In the genomic region with DNA sequence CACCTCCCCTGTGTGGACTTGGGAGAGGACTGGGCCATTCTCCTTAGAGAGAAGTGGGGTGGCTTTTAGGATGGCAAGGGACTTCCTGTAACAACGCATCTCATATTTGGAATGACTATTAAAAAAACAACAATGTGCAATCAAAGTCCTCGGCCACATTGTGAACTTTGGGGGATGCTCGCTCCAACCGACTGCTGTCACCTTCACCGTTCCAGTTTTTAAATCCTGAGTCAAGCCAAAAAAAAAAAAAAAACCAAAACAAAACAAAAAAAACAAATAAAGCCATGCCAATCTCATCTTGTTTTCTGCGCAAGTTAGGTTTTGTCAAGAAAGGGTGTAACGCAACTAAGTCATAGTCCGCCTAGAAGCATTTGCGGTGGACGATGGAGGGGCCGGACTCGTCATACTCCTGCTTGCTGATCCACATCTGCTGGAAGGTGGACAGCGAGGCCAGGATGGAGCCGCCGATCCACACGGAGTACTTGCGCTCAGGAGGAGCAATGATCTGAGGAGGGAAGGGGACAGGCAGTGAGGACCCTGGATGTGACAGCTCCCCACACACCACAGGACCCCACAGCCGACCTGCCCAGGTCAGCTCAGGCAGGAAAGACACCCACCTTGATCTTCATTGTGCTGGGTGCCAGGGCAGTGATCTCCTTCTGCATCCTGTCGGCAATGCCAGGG, we compare ENCODE assay signal across 8 cellular contexts. TPM values are rescaled to one million over a fixed set of nuclear protein-coding genes. Genes with fewer than 3 reads are reported as not detected.
DNase-seq lines count a peak whose midpoint lies in the region; ATAC-seq, FAIRE-seq and TF ChIP-seq lines count a peak whose summit lies in the region.
"Not testable (repeated sequence)": the region's sequence is repeated elsewhere in the genome, so short reads cannot be mapped to it uniquely, and the experiment has no call there.

No MANE protein-coding gene starts in this region.

- not testable (repeated sequence) for H3K9me3 Mint-ChIP-seq in activated CD4-positive, alpha-beta T cell treated with anti-CD3 and anti-CD28 coated beads for 36 hours (ENCODE audit: low read depth)

- FAIRE-seq in GM12878 (lab: Jason Lieb, UNC) = not testable (repeated sequence)

- H3K27ac ChIP-seq in KMS-11 = peak overlapping the region; percentile 98; the same call in 1 of the 2 replicates
- H3K27ac ChIP-seq in GM12878 (ENCODE audit: control insufficient read depth, insufficient read depth) = peak overlapping the region; percentile 99
- peak overlapping the region; percentile 78 for H3K27ac ChIP-seq in fibroblast of lung (ENCODE audit: insufficient read depth, low read length)
- peak overlapping the region in 1 of 2 donors; percentile 91 for H3K27ac ChIP-seq in liver (ENCODE audit: low read depth in 1 of 2, low read length in 2 of 2)
- H3K27ac ChIP-seq in parathyroid adenoma = peak overlapping the region; percentile 98
- peak overlapping the region; percentile 97 to 98 for H3K27ac ChIP-seq in tibial artery

- not testable (repeated sequence) for H2AFZ ChIP-seq in KMS-11 (ENCODE audit: low read depth); GM12878 (ENCODE audit: control insufficient read depth, low read depth, low read length); fibroblast of lung (ENCODE audit: low read length); parathyroid adenoma

- H3K4me1 ChIP-seq in KMS-11 (ENCODE audit: low read depth, poor library complexity, severe bottlenecking) = peaks cover 18% of the 10 kb centered on the region
- peaks cover 13% of the 10 kb centered on the region for H3K4me1 ChIP-seq in GM12878 (ENCODE audit: control insufficient read depth, insufficient read depth, low read length)
- peaks cover 10% of the 10 kb centered on the region for H3K4me1 ChIP-seq in fibroblast of lung (ENCODE audit: control insufficient read depth, extremely low read depth, insufficient read depth, low read length)
- peaks cover 0 to 29% (median 15%) of the 10 kb centered on the region in 4 donors for H3K4me1 ChIP-seq in liver (ENCODE audit: control insufficient read depth in 4 of 4, insufficient read depth in 4 of 4, low read length in 3 of 4)
- H3K4me1 ChIP-seq in parathyroid adenoma = not testable (repeated sequence)
- peaks cover 0 to 24% (median 9%) of the 10 kb centered on the region in 4 donors for H3K4me1 ChIP-seq in tibial artery

- CTCF ChIA-PET in activated CD4-positive, alpha-beta T cell treated with anti-CD3 and anti-CD28 coated beads for 36 hours (lab: Charles Lee) = interaction anchor here (0.6 kb wide), 1 partner anchor 898 kb away, joined by 3 read pairs; no protein-coding TSS in a partner anchor
- CTCF ChIA-PET in GM12878 (lab: Yijun Ruan, JAX) = interaction anchor here (1.1 kb wide), 1 partner anchor 175 kb away, joined by 3 read pairs; no protein-coding TSS in a partner anchor

- H3K36me3 Mint-ChIP-seq in activated CD4-positive, alpha-beta T cell treated with anti-CD3 and anti-CD28 coated beads for 36 hours (ENCODE audit: low read depth) = peaks cover 56% of the 10 kb centered on the region

- peaks cover 35% of the 10 kb centered on the region for H4K20me1 ChIP-seq in KMS-11 (ENCODE audit: insufficient read depth)
- H4K20me1 ChIP-seq in GM12878 (ENCODE audit: control insufficient read depth, insufficient read depth) = peaks cover 23% of the 10 kb centered on the region
- not testable (repeated sequence) for H4K20me1 ChIP-seq in fibroblast of lung (ENCODE audit: control insufficient read depth, extremely low read depth, insufficient read depth, low read length)

- H3K4me3 Mint-ChIP-seq in activated CD4-positive, alpha-beta T cell treated with anti-CD3 and anti-CD28 coated beads for 36 hours = peak overlapping the region; percentile 100

- H3K79me2 ChIP-seq in KMS-11 (ENCODE audit: insufficient read depth, low read depth) = peaks cover 34% of the 10 kb centered on the region
- peaks cover 61% of the 10 kb centered on the region for H3K79me2 ChIP-seq in GM12878 (ENCODE audit: control insufficient read depth, insufficient read depth, low read length)
- peaks cover 56% of the 10 kb centered on the region for H3K79me2 ChIP-seq in fibroblast of lung (ENCODE audit: control insufficient read depth, insufficient read depth, low read length)
- H3K79me2 ChIP-seq in parathyroid adenoma = not testable (repeated sequence)

- H3K27me3 ChIP-seq in KMS-11 (ENCODE audit: insufficient read depth, low read depth); GM12878 (replicated peaks in 1 of 2; ENCODE audit: control insufficient read depth in 2 of 2, insufficient read depth in 2 of 2, low read length in 1 of 2); fibroblast of lung (ENCODE audit: control insufficient read depth, insufficient read depth, low read length); liver (ENCODE audit: control insufficient read depth in 4 of 4, insufficient read depth in 4 of 4, low read length in 3 of 4); parathyroid adenoma (ENCODE audit: control insufficient read depth, insufficient read depth, low read length); tibial artery: not testable (repeated sequence)

- DNase-seq in Daoy (ENCODE audit: low read depth) (peak; percentile 41), fibroblast of lung (ENCODE audit: low read depth in 2 of 2) (peak in 1 of 2 donors; percentile 33)
- DNase-seq in activated CD4-positive, alpha-beta T cell treated with anti-CD3 and anti-CD28 coated beads for 36 hours; GM12878 (ENCODE audit: low read depth, low spot score); tibial artery: not testable (repeated sequence)

- H3K4me3 ChIP-seq in KMS-11 (IDR thresholded peaks at IDR 0.05; ENCODE audit: insufficient read depth, low read depth, low read length) = not testable (repeated sequence)
- peak overlapping the region; percentile 99 for H3K4me3 ChIP-seq in GM12878
- H3K4me3 ChIP-seq in fibroblast of lung (replicated peaks in 1 of 4; ENCODE audit: control extremely low read depth in 1 of 4, insufficient read depth in 1 of 4, low read depth in 3 of 4, low read length in 4 of 4) = peak overlapping the region; percentile 81 to 97 (median 90)
- peak overlapping the region; percentile 80 to 90 (median 87) for H3K4me3 ChIP-seq in liver (ENCODE audit: low read depth in 1 of 3, low read length in 3 of 3)
- peak overlapping the region; percentile 91 for H3K4me3 ChIP-seq in parathyroid adenoma (ENCODE audit: low read depth, low read length)
- H3K4me3 ChIP-seq in tibial artery = peak overlapping the region; percentile 75 to 90

- TF ChIP-seq CTCF in KMS-11 (conservative IDR thresholded peaks at IDR 0.05; ENCODE audit: low read depth, low read length); GM12878 (IDR thresholded peaks at IDR 0.05 in 2 of 3, conservative IDR thresholded peaks at IDR 0.05 in 1 of 3; ENCODE audit: control insufficient read depth in 2 of 3, extremely low read depth in 1 of 3, insufficient read depth in 1 of 3, low read depth in 3 of 3, low read length in 3 of 3); fibroblast of lung (conservative IDR thresholded peaks at IDR 0.05 in 1 of 2, IDR thresholded peaks at IDR 0.05 in 1 of 2; ENCODE audit: low read depth in 1 of 2, low read length in 2 of 2); liver (IDR thresholded peaks at IDR 0.05; ENCODE audit: low read depth, low read length, missing input control); parathyroid adenoma (IDR thresholded peaks at IDR 0.05); tibial artery (IDR thresholded peaks at IDR 0.05): not testable (repeated sequence)

- intact Hi-C loops in activated CD4-positive, alpha-beta T cell treated with anti-CD3 and anti-CD28 coated beads for 36 hours (cut with DNase I, micrococcal nuclease); GM12878 (cut with micrococcal nuclease; ENCODE audit: unreplicated experiment); tibial artery (cut with DNase I; ENCODE audit: low total_unique reads): not testable (repeated sequence)

- H3K27me3 Mint-ChIP-seq in activated CD4-positive, alpha-beta T cell treated with anti-CD3 and anti-CD28 coated beads for 36 hours = not testable (repeated sequence)

- POLR2A ChIA-PET in activated CD4-positive, alpha-beta T cell treated with anti-CD3 and anti-CD28 coated beads for 36 hours (lab: Charles Lee); GM12878 (lab: Charles Lee): not testable (repeated sequence)

- not testable (repeated sequence) for ATAC-seq in activated CD4-positive, alpha-beta T cell treated with anti-CD3 and anti-CD28 coated beads for 36 hours; GM12878

- H3K4me1 Mint-ChIP-seq in activated CD4-positive, alpha-beta T cell treated with anti-CD3 and anti-CD28 coated beads for 36 hours = peaks cover 21% of the 10 kb centered on the region

- H3K36me3 ChIP-seq in KMS-11 (ENCODE audit: insufficient read depth) = peaks cover 22% of the 10 kb centered on the region; the same call in 1 of the 2 replicates
- peaks cover 35% of the 10 kb centered on the region in 2 experiments for H3K36me3 ChIP-seq in GM12878 (ENCODE audit: control insufficient read depth in 2 of 2, insufficient read depth in 2 of 2, low read length in 1 of 2)
- peaks cover 36% of the 10 kb centered on the region for H3K36me3 ChIP-seq in fibroblast of lung (ENCODE audit: control insufficient read depth, insufficient read depth, low read length)
- H3K36me3 ChIP-seq in liver (ENCODE audit: control insufficient read depth in 4 of 4, insufficient read depth in 3 of 4, low read depth in 1 of 4, low read length in 3 of 4) = peaks cover 6 to 27% (median 25%) of the 10 kb centered on the region in 4 donors
- H3K36me3 ChIP-seq in parathyroid adenoma (ENCODE audit: control insufficient read depth, insufficient read depth, low read length) = not testable (repeated sequence)
- H3K36me3 ChIP-seq in tibial artery = peaks cover 39 to 70% (median 49%) of the 10 kb centered on the region in 3 donors

- not testable (repeated sequence) for H3K9me3 ChIP-seq in GM12878 (replicated peaks; ENCODE audit: control insufficient read depth, insufficient read depth, low read length); fibroblast of lung (ENCODE audit: control insufficient read depth, insufficient read depth, low read depth, low read length); liver (ENCODE audit: control insufficient read depth in 4 of 4, low read length in 3 of 4); parathyroid adenoma (ENCODE audit: control insufficient read depth, low read length); tibial artery

- TF ChIP-seq EP300 in GM12878 (IDR thresholded peaks at IDR 0.05; ENCODE audit: borderline replicate concordance in 1 of 2, control insufficient read depth in 1 of 2, low read depth in 2 of 2, low read length in 2 of 2) = not testable (repeated sequence)

- not testable (repeated sequence) for TF ChIP-seq POLR2A in GM12878 (IDR thresholded peaks at IDR 0.05; ENCODE audit: low read depth, low read length)

- RAD21 ChIA-PET in GM12878 (lab: Charles Lee; ENCODE audit: unreplicated experiment) = interaction anchor here (1.4 kb wide), 1 partner anchor 11 kb away, joined by 4 read pairs; no protein-coding TSS in a partner anchor

- peak overlapping the region; percentile 94 for H3K27ac Mint-ChIP-seq in activated CD4-positive, alpha-beta T cell treated with anti-CD3 and anti-CD28 coated beads for 36 hours

- TF ChIP-seq RAD21 in GM12878 (IDR thresholded peaks at IDR 0.05; ENCODE audit: insufficient read depth, low read depth, low read length); liver (IDR thresholded peaks at IDR 0.05): not testable (repeated sequence)

- not testable (repeated sequence) for H3K9ac ChIP-seq in KMS-11, parathyroid adenoma
- H3K9ac ChIP-seq in GM12878 (ENCODE audit: control insufficient read depth, insufficient read depth, low read length) (peak overlapping the region; percentile 94), fibroblast of lung (ENCODE audit: insufficient read depth, low read length) (peak overlapping the region; percentile 95), liver (ENCODE audit: low read depth in 1 of 2, low read length in 2 of 2) (peak overlapping the region in 1 of 2 donors; percentile 23)

- in situ Hi-C loops in GM12878 (cut with MboI) = not testable (repeated sequence)

- H3K4me2 ChIP-seq in KMS-11 (0 out of 2 replicates have a peak overlapping the region, but pooled peaks have one; percentile 10), GM12878 (ENCODE audit: control insufficient read depth, insufficient read depth) (peak overlapping the region; percentile 66), fibroblast of lung (ENCODE audit: extremely low read depth, insufficient read depth, low read length) (peak overlapping the region; percentile 90)
- H3K4me2 ChIP-seq in parathyroid adenoma (ENCODE audit: low read length) = not testable (repeated sequence)

- BruUV-seq in GM12878 (replicated peaks; lab: Mats Ljungman, UMichigan) = TSS peak; percentile 87

- under 1% methylated on average over 16 of the region's 19 CpGs for WGBS in GM12878 (ENCODE audit: insufficient coverage, insufficient replicate concordance, low lambda C conversion rate, missing lambda C conversion rate)
- 53% methylated on average over 19 of the region's 19 CpGs for WGBS in liver

- SMC1A ChIA-PET in GM12878 (lab: Charles Lee; ENCODE audit: uncharacterized antibody, unreplicated experiment) = interaction anchor here (0.8 to 1.2 kb wide), 3 partner anchors 11 to 15 kb away, joined by 3 to 4 read pairs (median 3); no protein-coding TSS in a partner anchor

RNA-seq across cellular contexts. Expression of a gene that starts 2.9 kb away (rescaled TPM):
- total RNA-seq in Daoy (2014; rRNA removed; shearing (Covaris generic)) = 4,153 and 5,023 TPM in 2 replicates
- total RNA-seq in activated CD4-positive, alpha-beta T cell treated with anti-CD3 and anti-CD28 coated beads for 36 hours = over 10,000 TPM in 1 of 2 experiments, 1,000 to 10,000 TPM in 1; 9,205 to 11,516 TPM
- 1,974 and 2,098 TPM in 2 replicates for total RNA-seq in GM12878 (2013; cell fraction: nucleolus; rRNA removed)
- total RNA-seq in GM12878 (2014; rRNA removed) (5,201 and 6,104 TPM in 2 replicates), GM12878 (2014; rRNA removed; fragmentation: Illumina TruSeq; extraction: Trizol) (5,689 and 6,359 TPM in 2 replicates), GM12878 (2021) (16,196 and 16,641 TPM in 2 replicates), fibroblast of lung (1,742 and 2,599 TPM in 2 replicates), liver (1,000 to 10,000 TPM in 1 of 2 donors, 100 to 1,000 TPM in 1; 890 to 1,625 TPM)
- 7,864 TPM for polyA plus RNA-seq in GM12878 (2011; ENCODE audit: low read depth)
- polyA plus RNA-seq in GM12878 (2011; rRNA removed) (1,147 and 2,786 TPM in 2 replicates), GM12878 (2014; fragmentation: Illumina TruSeq; extraction: Trizol) (10,962 and 12,114 TPM in 2 replicates), GM12878 (2014; fragmentation: Nextera tagmentation; extraction: Ambion mirVana) (over 10,000 TPM; 10,715 to 12,414 TPM), GM12878 (2014; rRNA removed) (5,798 and 7,688 TPM in 2 replicates), GM12878 (2016; fragmentation: Nextera tagmentation; extraction: Ambion mirVana) (over 10,000 TPM; 31,192 to 31,914 TPM), fibroblast of lung (6,970 and 7,302 TPM in 2 replicates), liver (1,000 to 10,000 TPM; 1,432 to 1,671 TPM)
- polyA plus RNA-seq in GM12878 (2011; cell fraction: cytosol; rRNA removed) = 3,130 and 4,314 TPM in 2 replicates
- 6,255 and 8,387 TPM in 2 replicates for polyA plus RNA-seq in GM12878 (2011; cell fraction: nucleus; rRNA removed)
- 9,522 and 10,892 TPM in 2 replicates for polyA plus RNA-seq in GM12878 (2012)
- 3,368 and 4,052 TPM in 2 replicates for polyA minus RNA-seq in GM12878 (2011; rRNA and poly(A)+ RNA removed)
- polyA minus RNA-seq in GM12878 (2011; cell fraction: cytosol; rRNA and poly(A)+ RNA removed) = 3,847 and 4,043 TPM in 2 replicates
- polyA minus RNA-seq in GM12878 (2011; cell fraction: nucleus; rRNA and poly(A)+ RNA removed) = 1,573 and 2,410 TPM in 2 replicates
- 11,369 and 11,817 TPM in 2 replicates for polyA plus RNA-seq in fibroblast of lung (2012)
- polyA minus RNA-seq in fibroblast of lung (ENCODE audit: low replicate concordance) = 42,169 and 43,266 TPM in 2 replicates

RNA-seq across cellular contexts. Expression of a gene that starts 13.9 kb away (rescaled TPM):
- 3.9 and 5.1 TPM in 2 replicates for total RNA-seq in Daoy (2014; rRNA removed; shearing (Covaris generic))
- 1 to 10 TPM; 8.5 to 9.1 TPM for total RNA-seq in activated CD4-positive, alpha-beta T cell treated with anti-CD3 and anti-CD28 coated beads for 36 hours
- 14.1 and 16.0 TPM in 2 replicates for total RNA-seq in GM12878 (2013; cell fraction: nucleolus; rRNA removed)
- 4.7 and 6.7 TPM in 2 replicates for total RNA-seq in GM12878 (2014; rRNA removed)
- 2.0 and 2.8 TPM in 2 replicates for total RNA-seq in GM12878 (2014; rRNA removed; fragmentation: Illumina TruSeq; extraction: Trizol)
- 15.9 and 19.6 TPM in 2 replicates for total RNA-seq in GM12878 (2021)
- 1.1 TPM for polyA plus RNA-seq in GM12878 (2011; ENCODE audit: low read depth)
- polyA plus RNA-seq in GM12878 (2011; rRNA removed) = 0.61 and 2.0 TPM in 2 replicates
- polyA plus RNA-seq in GM12878 (2011; cell fraction: cytosol; rRNA removed) = 2.1 and 3.8 TPM in 2 replicates
- polyA plus RNA-seq in GM12878 (2011; cell fraction: nucleus; rRNA removed) = 5.4 and 10.5 TPM in 2 replicates
- polyA plus RNA-seq in GM12878 (2012) = 3.4 TPM in 2 replicates
- polyA plus RNA-seq in GM12878 (2014; fragmentation: Illumina TruSeq; extraction: Trizol) = 0.95 and 2.7 TPM in 2 replicates
- 1 to 10 TPM in 1 of 2 experiments, under 1 TPM in 1; 0.80 to 1.1 TPM for polyA plus RNA-seq in GM12878 (2014; fragmentation: Nextera tagmentation; extraction: Ambion mirVana)
- 10.0 and 11.3 TPM in 2 replicates for polyA plus RNA-seq in GM12878 (2014; rRNA removed)
- 10 to 100 TPM; 13.6 to 14.8 TPM for polyA plus RNA-seq in GM12878 (2016; fragmentation: Nextera tagmentation; extraction: Ambion mirVana)
- polyA minus RNA-seq in GM12878 (2011; rRNA and poly(A)+ RNA removed) = 4.2 and 6.3 TPM in 2 replicates
- 4.8 and 5.6 TPM in 2 replicates for polyA minus RNA-seq in GM12878 (2011; cell fraction: cytosol; rRNA and poly(A)+ RNA removed)
- 3.7 and 7.7 TPM in 2 replicates for polyA minus RNA-seq in GM12878 (2011; cell fraction: nucleus; rRNA and poly(A)+ RNA removed)
- 3.3 and 5.1 TPM in 2 replicates for total RNA-seq in fibroblast of lung
- polyA plus RNA-seq in fibroblast of lung = 2.9 and 3.1 TPM in 2 replicates
- polyA plus RNA-seq in fibroblast of lung (2012) = 6.0 and 6.1 TPM in 2 replicates
- 13.2 and 16.1 TPM in 2 replicates for polyA minus RNA-seq in fibroblast of lung (ENCODE audit: low replicate concordance)
- 1 to 10 TPM; 4.6 to 5.4 TPM for total RNA-seq in liver
- 1 to 10 TPM; 1.7 to 2.7 TPM for polyA plus RNA-seq in liver
